Comparison of ENCODE assay signal across 2 cellular contexts in the genomic region with DNA sequence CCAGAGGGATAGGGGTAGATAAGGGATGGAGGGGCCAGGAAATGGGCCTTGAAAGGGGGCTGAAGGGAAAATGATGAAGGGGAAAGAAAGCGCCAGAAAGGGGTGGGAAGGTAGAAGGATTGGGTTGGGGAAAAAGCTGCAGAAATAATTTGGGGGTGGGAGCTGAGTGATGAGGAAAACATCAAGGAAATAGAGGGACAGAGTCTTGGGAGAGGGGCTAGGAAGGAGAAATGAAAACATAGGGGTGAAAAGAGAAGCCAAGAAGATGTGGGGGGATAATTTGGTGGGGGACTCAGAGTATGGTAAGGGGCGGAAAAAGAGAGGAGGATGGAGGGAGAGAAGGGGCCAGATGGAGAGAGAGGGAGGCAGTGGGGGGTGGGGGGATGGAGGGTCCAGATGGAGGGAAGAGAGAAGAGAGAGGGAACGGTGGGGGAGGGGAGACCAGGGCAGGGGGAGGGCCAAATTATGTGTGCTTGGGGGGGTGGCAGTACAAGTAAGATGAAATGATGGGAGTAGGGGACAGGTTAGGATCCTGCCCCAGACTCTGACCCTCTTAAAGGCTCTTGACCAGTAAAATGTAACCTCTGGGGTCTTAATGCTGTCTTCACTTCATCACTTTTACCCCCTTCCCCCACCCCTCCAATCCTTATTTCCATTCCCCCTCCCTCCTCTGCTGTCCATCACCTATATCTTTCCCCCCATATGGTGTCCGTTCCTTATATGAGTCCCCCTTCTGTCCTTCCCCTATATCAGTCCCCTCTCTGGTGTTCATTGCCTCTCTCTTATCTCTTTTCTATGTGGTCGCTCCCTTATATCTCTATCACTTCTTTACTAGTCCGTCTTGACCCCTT.
TF ChIP-seq lines count a peak whose summit lies in the region.

No MANE protein-coding gene starts in this region.

TF ChIP-seq in SK-N-SH, 30 proteins besides CTCF, POLR2A, EP300 and RAD21:
- TF ChIP-seq TAF1 (IDR thresholded peaks at IDR 0.05; ENCODE audit: borderline replicate concordance, low read depth, low read length), result no peak
- TF ChIP-seq GABPA (IDR thresholded peaks at IDR 0.05; ENCODE audit: low read depth), result peak; percentile 36; the same call in 1 of the 2 replicates
- no peak for TF ChIP-seq JUND (IDR thresholded peaks at IDR 0.05)

TF ChIP-seq in SK-N-SH treated with all-trans-retinoic acid at 6 μM for 48 hours, 23 proteins besides CTCF, POLR2A, EP300 and RAD21:
- no peak for TF ChIP-seq GLIS3 (CRISPR knock-in tag; IDR thresholded peaks at IDR 0.05)
- no peak for TF ChIP-seq POU6F1 (CRISPR knock-in tag; IDR thresholded peaks at IDR 0.05; ENCODE audit: borderline replicate concordance, low read depth)
- no peak for TF ChIP-seq ZNF8 (CRISPR knock-in tag; IDR thresholded peaks at IDR 0.05)
- TF ChIP-seq SNAI2 (CRISPR knock-in tag; IDR thresholded peaks at IDR 0.05), result no peak
- TF ChIP-seq ESRRG (CRISPR knock-in tag; IDR thresholded peaks at IDR 0.05), result no peak
- TF ChIP-seq CREB5 (CRISPR knock-in tag; IDR thresholded peaks at IDR 0.05; ENCODE audit: low read depth), result no peak
- TF ChIP-seq, protein P1, sequence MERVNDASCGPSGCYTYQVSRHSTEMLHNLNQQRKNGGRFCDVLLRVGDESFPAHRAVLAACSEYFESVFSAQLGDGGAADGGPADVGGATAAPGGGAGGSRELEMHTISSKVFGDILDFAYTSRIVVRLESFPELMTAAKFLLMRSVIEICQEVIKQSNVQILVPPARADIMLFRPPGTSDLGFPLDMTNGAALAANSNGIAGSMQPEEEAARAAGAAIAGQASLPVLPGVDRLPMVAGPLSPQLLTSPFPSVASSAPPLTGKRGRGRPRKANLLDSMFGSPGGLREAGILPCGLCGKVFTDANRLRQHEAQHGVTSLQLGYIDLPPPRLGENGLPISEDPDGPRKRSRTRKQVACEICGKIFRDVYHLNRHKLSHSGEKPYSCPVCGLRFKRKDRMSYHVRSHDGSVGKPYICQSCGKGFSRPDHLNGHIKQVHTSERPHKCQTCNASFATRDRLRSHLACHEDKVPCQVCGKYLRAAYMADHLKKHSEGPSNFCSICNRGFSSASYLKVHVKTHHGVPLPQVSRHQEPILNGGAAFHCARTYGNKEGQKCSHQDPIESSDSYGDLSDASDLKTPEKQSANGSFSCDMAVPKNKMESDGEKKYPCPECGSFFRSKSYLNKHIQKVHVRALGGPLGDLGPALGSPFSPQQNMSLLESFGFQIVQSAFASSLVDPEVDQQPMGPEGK (CRISPR knock-in tag; IDR thresholded peaks at IDR 0.05; ENCODE audit: borderline replicate concordance), result no peak
- TF ChIP-seq, protein P2, sequence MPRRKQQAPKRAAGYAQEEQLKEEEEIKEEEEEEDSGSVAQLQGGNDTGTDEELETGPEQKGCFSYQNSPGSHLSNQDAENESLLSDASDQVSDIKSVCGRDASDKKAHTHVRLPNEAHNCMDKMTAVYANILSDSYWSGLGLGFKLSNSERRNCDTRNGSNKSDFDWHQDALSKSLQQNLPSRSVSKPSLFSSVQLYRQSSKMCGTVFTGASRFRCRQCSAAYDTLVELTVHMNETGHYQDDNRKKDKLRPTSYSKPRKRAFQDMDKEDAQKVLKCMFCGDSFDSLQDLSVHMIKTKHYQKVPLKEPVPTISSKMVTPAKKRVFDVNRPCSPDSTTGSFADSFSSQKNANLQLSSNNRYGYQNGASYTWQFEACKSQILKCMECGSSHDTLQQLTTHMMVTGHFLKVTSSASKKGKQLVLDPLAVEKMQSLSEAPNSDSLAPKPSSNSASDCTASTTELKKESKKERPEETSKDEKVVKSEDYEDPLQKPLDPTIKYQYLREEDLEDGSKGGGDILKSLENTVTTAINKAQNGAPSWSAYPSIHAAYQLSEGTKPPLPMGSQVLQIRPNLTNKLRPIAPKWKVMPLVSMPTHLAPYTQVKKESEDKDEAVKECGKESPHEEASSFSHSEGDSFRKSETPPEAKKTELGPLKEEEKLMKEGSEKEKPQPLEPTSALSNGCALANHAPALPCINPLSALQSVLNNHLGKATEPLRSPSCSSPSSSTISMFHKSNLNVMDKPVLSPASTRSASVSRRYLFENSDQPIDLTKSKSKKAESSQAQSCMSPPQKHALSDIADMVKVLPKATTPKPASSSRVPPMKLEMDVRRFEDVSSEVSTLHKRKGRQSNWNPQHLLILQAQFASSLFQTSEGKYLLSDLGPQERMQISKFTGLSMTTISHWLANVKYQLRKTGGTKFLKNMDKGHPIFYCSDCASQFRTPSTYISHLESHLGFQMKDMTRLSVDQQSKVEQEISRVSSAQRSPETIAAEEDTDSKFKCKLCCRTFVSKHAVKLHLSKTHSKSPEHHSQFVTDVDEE (CRISPR knock-in tag; IDR thresholded peaks at IDR 0.05), result no peak
- no peak for TF ChIP-seq ZFP3 (CRISPR knock-in tag; IDR thresholded peaks at IDR 0.05)
- TF ChIP-seq ARNTL (CRISPR knock-in tag; IDR thresholded peaks at IDR 0.05; ENCODE audit: borderline replicate concordance, low read depth), result no peak
